In genomic region chr6:128343666-128344065, GRCh38 we compare ENCODE assay signal across 23 cellular contexts.
"Had no signal": no experiment of that assay in that cellular context is flagged by ENCODE, and none has a peak within 500 bp of the region (broad histone marks: within the 10 kb centered on the region; RNA-seq: fewer than 3 reads in every experiment).

No MANE protein-coding gene starts in this region.

- DNase-seq: Karpas-422, KG1, MG63, NCI-H1092, NCI-H1105 treated with DMSO at 0.1 percent for 48 hours, NCI-H1417 treated with DMSO at 0.1 percent for 48 hours, NCI-H146, NCI-H187, NCI-H2029, NCI-H2081 treated with DMSO at 0.1 percent for 48 hours, NCI-H2171, NCI-H226, NCI-H446, NCI-H510A, NCI-H524 treated with DMSO at 0.1 percent for 48 hours, NCI-H69, NCI-H774, PC-3, SHP77 treated with DMSO at 0.1 percent for 48 hours, SJCRH30 had no signal

- ATAC-seq: Panc1, PC-3, SK-N-SH treated with all-trans-retinoic acid at 6 μM for 48 hours had no signal

- H3K4me1 ChIP-seq: SJCRH30 had no signal

- H3K4me3 ChIP-seq: MG63, SJCRH30 had no signal

- H3K27me3 ChIP-seq: MG63, SJCRH30 had no signal

- H3K27ac ChIP-seq: RWPE1, SJCRH30 had no signal

- H3K9me3 ChIP-seq: MG63, SJCRH30 had no signal

- H3K36me3 ChIP-seq: MG63, SJCRH30 had no signal
